3 cellular contexts compared by ENCODE assay signal in the genomic region with DNA sequence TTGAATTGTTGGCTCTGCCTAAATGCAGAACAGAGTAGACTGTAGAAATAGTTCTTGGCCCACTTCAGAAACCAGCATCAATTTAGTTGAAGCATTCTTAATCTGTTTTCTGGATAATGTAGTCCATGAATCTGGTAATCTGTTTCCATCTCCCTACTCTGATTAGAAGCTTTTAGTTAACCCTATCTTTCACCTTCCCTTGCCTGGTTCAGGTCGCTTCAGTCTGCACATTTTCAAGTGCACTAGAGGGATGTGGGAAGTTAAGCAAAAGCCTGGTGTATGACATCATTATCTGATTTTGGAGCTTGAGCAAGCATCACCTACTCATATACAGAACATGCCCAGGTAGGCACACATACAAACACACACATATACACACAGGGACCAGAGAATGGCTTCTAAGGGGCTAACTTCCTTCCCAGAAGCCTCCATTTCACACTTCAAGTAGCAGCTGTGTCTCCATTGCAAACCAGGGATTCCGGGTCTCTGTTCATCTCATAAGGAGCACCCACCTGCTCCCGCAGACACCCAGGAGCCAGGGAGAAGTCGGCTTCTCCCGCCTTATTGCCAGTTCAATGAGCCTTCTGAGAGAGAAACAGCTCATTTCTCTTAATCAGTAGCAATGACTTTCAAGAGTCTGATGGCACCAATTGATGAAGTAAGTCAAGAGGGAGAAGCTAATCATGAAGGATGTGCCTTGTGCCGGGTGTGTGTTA.
TF ChIP-seq lines count a peak whose summit lies in the region.

No MANE protein-coding gene starts in this region.

TF ChIP-seq in GM23338, 12 proteins besides CTCF, POLR2A, EP300 and RAD21 (continues in another document):
- no peak for TF ChIP-seq NANOG (IDR thresholded peaks at IDR 0.05; ENCODE audit: borderline replicate concordance)
- TF ChIP-seq JUNB (IDR thresholded peaks at IDR 0.05; ENCODE audit: unreplicated experiment), result no peak
- TF ChIP-seq POLR2AphosphoS5 (IDR thresholded peaks at IDR 0.05; ENCODE audit: low read depth), result no peak
- TF ChIP-seq ETS1 (IDR thresholded peaks at IDR 0.05), result no peak
- TF ChIP-seq ZNF331 (CRISPR knock-in tag; IDR thresholded peaks at IDR 0.05; ENCODE audit: low read depth), result no peak
- TF ChIP-seq ZNF114 (CRISPR knock-in tag; IDR thresholded peaks at IDR 0.05), result no peak
- TF ChIP-seq CREB1 (CRISPR knock-in tag; IDR thresholded peaks at IDR 0.05; ENCODE audit: low read depth), result no peak
- TF ChIP-seq STAT1 (IDR thresholded peaks at IDR 0.05; ENCODE audit: unreplicated experiment), result no peak

TF ChIP-seq in H1, 55 proteins besides CTCF, POLR2A, EP300 and RAD21:
- TF ChIP-seq SAP30 (IDR thresholded peaks at IDR 0.05; ENCODE audit: insufficient read depth, insufficient replicate concordance, low read length) (no peak), SIN3A (conservative IDR thresholded peaks at IDR 0.05 in 1 of 2, IDR thresholded peaks at IDR 0.05 in 1 of 2; ENCODE audit: low read depth in 1 of 2, low read length in 2 of 2) (no peak), KDM5A (IDR thresholded peaks at IDR 0.05; ENCODE audit: low read length) (no peak), TAF7 (optimal IDR thresholded peaks at IDR 0.05; ENCODE audit: borderline replicate concordance, low read depth, low read length) (no peak), RFX5 (IDR thresholded peaks at IDR 0.05; ENCODE audit: borderline replicate concordance, low read depth, low read length) (no peak), EZH2 (IDR thresholded peaks at IDR 0.05; ENCODE audit: low read depth, low read length, severe bottlenecking) (no peak), HDAC2 (IDR thresholded peaks at IDR 0.05; ENCODE audit: borderline replicate concordance in 1 of 2, low read depth in 2 of 2, low read length in 2 of 2) (no peak), SP2 (IDR thresholded peaks at IDR 0.05; ENCODE audit: low read length) (no peak), GTF2F1 (IDR thresholded peaks at IDR 0.05; ENCODE audit: borderline replicate concordance, low read depth, low read length) (no peak)
- TF ChIP-seq, protein P1, sequence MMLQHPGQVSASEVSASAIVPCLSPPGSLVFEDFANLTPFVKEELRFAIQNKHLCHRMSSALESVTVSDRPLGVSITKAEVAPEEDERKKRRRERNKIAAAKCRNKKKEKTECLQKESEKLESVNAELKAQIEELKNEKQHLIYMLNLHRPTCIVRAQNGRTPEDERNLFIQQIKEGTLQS (IDR thresholded peaks at IDR 0.05; ENCODE audit: insufficient read depth, low read depth, low read length), result no peak

TF ChIP-seq in HEK293T, 16 proteins besides CTCF, POLR2A, EP300 and RAD21:
- TF ChIP-seq FOXK2 (IDR thresholded peaks at IDR 0.05) (no peak), NFRKB (IDR thresholded peaks at IDR 0.05) (no peak), SP1 (IDR thresholded peaks at IDR 0.05) (no peak), CTBP1 (IDR thresholded peaks at IDR 0.05; ENCODE audit: borderline replicate concordance) (no peak), ARNT (IDR thresholded peaks at IDR 0.05) (no peak), LEF1 (IDR thresholded peaks at IDR 0.05; ENCODE audit: borderline replicate concordance) (no peak), BHLHE40 (IDR thresholded peaks at IDR 0.05; ENCODE audit: borderline replicate concordance) (no peak), ELF4 (IDR thresholded peaks at IDR 0.05) (no peak)
